In genomic region chr5:16965581-16965980, GRCh38 we compare ENCODE assay signal across 23 cellular contexts. TPM values are rescaled to one million over a fixed set of nuclear protein-coding genes. Genes with fewer than 3 reads are reported as not detected.
"Had no signal": no experiment of that assay in that cellular context is flagged by ENCODE, and none has a peak within 500 bp of the region (broad histone marks: within the 10 kb centered on the region; RNA-seq: fewer than 3 reads in every experiment).

No MANE protein-coding gene starts in this region.

- H3K4me1 ChIP-seq: tibial nerve, uterus had no signal

- H3K4me1 Mint-ChIP-seq: activated CD4-positive, alpha-beta T cell treated with anti-CD3 and anti-CD28 coated beads for 36 hours had no signal

- H3K27ac Mint-ChIP-seq: activated CD4-positive, alpha-beta T cell treated with anti-CD3 and anti-CD28 coated beads for 36 hours; activated naive CD8-positive, alpha-beta T cell; activated T-helper 1 cell treated with anti-CD3 and anti-CD28 coated beads, Interleukin-12 subunit alpha, Interleukin-12 subunit beta, Interleukin-2, Interleukin-4 antibody, amounts not matched to agents 30 ng/mL and 10 ng/mL and 1 ng/mL, durations not matched to agents 14 hours and 24 hours and 36 hours; natural killer cell treated with Interleukin-12 subunit alpha and Interleukin-12 subunit beta and Interleukin-15 and Interleukin-18, amount 100 ng/mL, for 72 hours; T-helper 2 cell treated with Interferon-gamma antibody and Interleukin-4, amounts not matched to agents 5 μg/mL and 100 μg/mL, for 36 hours; WTC11 had no signal

- H3K36me3 ChIP-seq: tibial nerve, uterus had no signal

- DNase-seq: activated CD4-positive, alpha-beta T cell treated with anti-CD3 and anti-CD28 coated beads for 36 hours; activated CD4-positive, alpha-beta T cell treated with anti-CD3 and anti-CD28 coated beads, Interleukin-2, amount 50 U/mL, for 48 hours; activated gamma-delta T cell treated with Interleukin-2 at 50 U/mL for 16 hours; amniotic stem cell; dorsolateral prefrontal cortex; foreskin melanocyte; glutamatergic neuron; hippocampal formation; left cardiac atrium; occipital lobe; posterior cingulate gyrus; retina; stimulated activated CD4-positive, alpha-beta T cell treated with anti-CD3 and anti-CD28 coated beads, Interleukin-2, amount 100 ng/mL, for 24 hours; stimulated activated naive CD8-positive, alpha-beta T cell treated with anti-CD3 and anti-CD28 coated beads, Interleukin-15, Interleukin-2, amounts not matched to agents 100 U/mL and 50 U/mL, for 24 hours; substantia nigra; uterus had no signal

- H3K27me3 ChIP-seq: dorsolateral prefrontal cortex, tibial nerve, uterus had no signal

- H3K36me3 Mint-ChIP-seq: activated naive CD8-positive, alpha-beta T cell; natural killer cell treated with Interleukin-12 subunit alpha and Interleukin-12 subunit beta and Interleukin-15 and Interleukin-18, amount 100 ng/mL, for 72 hours; WTC11 had no signal

- ATAC-seq: activated CD4-positive, alpha-beta T cell treated with anti-CD3 and anti-CD28 coated beads for 36 hours; left cardiac atrium; natural killer cell treated with Interleukin-12 subunit alpha and Interleukin-12 subunit beta and Interleukin-15 and Interleukin-18, amount 100 ng/mL, for 72 hours; stimulated activated naive CD8-positive, alpha-beta T cell treated with anti-CD3 and anti-CD28 coated beads, Interleukin-15, Interleukin-2, amounts not matched to agents 100 U/mL and 50 U/mL, for 24 hours; WTC11 had no signal

- H3K27ac ChIP-seq: dorsolateral prefrontal cortex, epithelial cell of prostate, tibial nerve, uterus had no signal

- H3K4me3 ChIP-seq: dorsolateral prefrontal cortex, tibial nerve, uterus had no signal

- H3K4me3 Mint-ChIP-seq: activated CD4-positive, alpha-beta T cell treated with anti-CD3 and anti-CD28 coated beads for 36 hours; activated naive CD8-positive, alpha-beta T cell; activated T-helper 1 cell treated with anti-CD3 and anti-CD28 coated beads, Interleukin-12 subunit alpha, Interleukin-12 subunit beta, Interleukin-2, Interleukin-4 antibody, amounts not matched to agents 30 ng/mL and 10 ng/mL and 1 ng/mL, durations not matched to agents 14 hours and 24 hours and 36 hours; natural killer cell treated with Interleukin-12 subunit alpha and Interleukin-12 subunit beta and Interleukin-15 and Interleukin-18, amount 100 ng/mL, for 72 hours; T-helper 2 cell treated with Interferon-gamma antibody and Interleukin-4, amounts not matched to agents 5 μg/mL and 100 μg/mL, for 36 hours; WTC11 had no signal

- H3K9me3 Mint-ChIP-seq: activated T-helper 1 cell treated with anti-CD3 and anti-CD28 coated beads, Interleukin-12 subunit alpha, Interleukin-12 subunit beta, Interleukin-2, Interleukin-4 antibody, amounts not matched to agents 30 ng/mL and 10 ng/mL and 1 ng/mL, durations not matched to agents 14 hours and 24 hours and 36 hours; natural killer cell treated with Interleukin-12 subunit alpha and Interleukin-12 subunit beta and Interleukin-15 and Interleukin-18, amount 100 ng/mL, for 72 hours; T-helper 2 cell treated with Interferon-gamma antibody and Interleukin-4, amounts not matched to agents 5 μg/mL and 100 μg/mL, for 36 hours; WTC11 had no signal

- H3K9me3 ChIP-seq: tibial nerve, uterus had no signal

- H3K27me3 Mint-ChIP-seq: activated CD4-positive, alpha-beta T cell treated with anti-CD3 and anti-CD28 coated beads for 36 hours; activated naive CD8-positive, alpha-beta T cell; natural killer cell treated with Interleukin-12 subunit alpha and Interleukin-12 subunit beta and Interleukin-15 and Interleukin-18, amount 100 ng/mL, for 72 hours had no signal

RNA-seq across cellular contexts. Expression of gene MYO10, which starts 29.5 kb away (rescaled TPM):
- total RNA-seq: natural killer cell treated with Interleukin-12 subunit alpha and Interleukin-12 subunit beta and Interleukin-15 and Interleukin-18, amount 100 ng/mL, for 72 hours had no signal
